ENCODE assay signal across 1 cellular context in genomic region chr16:87855852-87856715, GRCh38.
TF ChIP-seq lines count a peak whose summit lies in the region.

No MANE protein-coding gene starts in this region.

TF ChIP-seq in HepG2, 621 proteins besides CTCF, POLR2A, EP300 and RAD21 (continued from another document and continues in another):
- TF ChIP-seq TEF (CRISPR knock-in tag; IDR thresholded peaks at IDR 0.05) (no peak), ZNF543 (CRISPR knock-in tag; IDR thresholded peaks at IDR 0.05) (no peak; the same call in 1 of the 2 replicates), DNMT1 (CRISPR knock-in tag; IDR thresholded peaks at IDR 0.05) (no peak), HOXA9 (CRISPR knock-in tag; IDR thresholded peaks at IDR 0.05; ENCODE audit: borderline replicate concordance) (no peak), ZBTB4 (CRISPR knock-in tag; IDR thresholded peaks at IDR 0.05; ENCODE audit: borderline replicate concordance) (peak; percentile 55; the same call in 1 of the 2 replicates), THAP11 (CRISPR knock-in tag; IDR thresholded peaks at IDR 0.05) (no peak), ZBTB40 (IDR thresholded peaks at IDR 0.05) (no peak), ZBTB40 (CRISPR knock-in tag; IDR thresholded peaks at IDR 0.05) (peak; percentile 19; the same call in 1 of the 2 replicates), NFRKB (IDR thresholded peaks at IDR 0.05) (no peak), SRY (CRISPR knock-in tag; IDR thresholded peaks at IDR 0.05) (no peak), ZNF883 (CRISPR knock-in tag; IDR thresholded peaks at IDR 0.05; ENCODE audit: not compliant biosample characterization) (no peak), ZNF710 (CRISPR knock-in tag; IDR thresholded peaks at IDR 0.05; ENCODE audit: borderline replicate concordance) (peak; percentile 89), ZNF407 (CRISPR knock-in tag; IDR thresholded peaks at IDR 0.05; ENCODE audit: not compliant biosample characterization) (peak; percentile 2), XBP1 (CRISPR knock-in tag; IDR thresholded peaks at IDR 0.05) (no peak), MAZ (IDR thresholded peaks at IDR 0.05; ENCODE audit: borderline replicate concordance, low read depth, low read length) (0 out of 2 replicates have a peak, but pooled peaks have one; percentile 14), MAZ (CRISPR knock-in tag; IDR thresholded peaks at IDR 0.05; ENCODE audit: low read depth) (peak; percentile 50), SP5 (CRISPR knock-in tag; IDR thresholded peaks at IDR 0.05; ENCODE audit: borderline replicate concordance, low read depth) (0 out of 2 replicates have a peak, but pooled peaks have one; percentile 16), PREB (CRISPR knock-in tag; IDR thresholded peaks at IDR 0.05) (no peak), ZNF276 (CRISPR knock-in tag; IDR thresholded peaks at IDR 0.05; ENCODE audit: low read depth) (no peak), MBNL3 (CRISPR knock-in tag; conservative IDR thresholded peaks at IDR 0.05) (no peak)
